In genomic region chr12:58917699-58918334, GRCh38 we compare ENCODE assay signal across 11 cellular contexts. TPM values are rescaled to one million over a fixed set of nuclear protein-coding genes. Genes with fewer than 3 reads are reported as not detected.
A peak's percentile ranks its signal among the peaks of the same experiment; 100 is the strongest.
DNase-seq lines count a peak whose midpoint lies in the region; ATAC-seq, FAIRE-seq and TF ChIP-seq lines count a peak whose summit lies in the region.
"Had no signal": no experiment of that assay in that cellular context is flagged by ENCODE, and none has a peak within 500 bp of the region (broad histone marks: within the 10 kb centered on the region; RNA-seq: fewer than 3 reads in every experiment).

No MANE protein-coding gene starts in this region.

- H3K27ac ChIP-seq in pancreas: peak overlapping the region; percentile 31 to 98 (median 64)

- no peaks in the 10 kb centered on the region for H3K27me3 Mint-ChIP-seq in Calu3 (ENCODE audit: unreplicated experiment)

- H3K27me3 ChIP-seq in pancreas: no peaks in the 10 kb centered on the region

- H3K36me3 Mint-ChIP-seq in Calu3 (ENCODE audit: insufficient read depth, unreplicated experiment): peaks cover 96% of the 10 kb centered on the region

- peaks cover 0 to 11% (median 0%) of the 10 kb centered on the region in 3 donors for H3K36me3 ChIP-seq in pancreas

- peak overlapping the region; percentile 99 for H3K27ac Mint-ChIP-seq in Calu3 (ENCODE audit: unreplicated experiment)

- H3K9me3 ChIP-seq in pancreas: no peaks in the 10 kb centered on the region

- H3K9me3 Mint-ChIP-seq in Calu3 (ENCODE audit: low read depth, unreplicated experiment): no peaks in the 10 kb centered on the region

- H3K4me1 ChIP-seq in pancreas: peaks cover 14 to 52% (median 44%) of the 10 kb centered on the region in 3 donors

- WGBS in pancreas, 2 donors: 4 to 8% methylated on average over 4 of the region's 4 CpGs

- peak overlapping the region; percentile 2 to 93 (median 66) for H3K4me3 ChIP-seq in pancreas

- intact Hi-C loops in Calu3 (cut with micrococcal nuclease; ENCODE audit: unreplicated experiment): loop anchor here (1.0 to 5.0 kb wide), 3 partner anchors 22 to 133 kb away; no protein-coding TSS in a partner anchor
- intact Hi-C loops in pancreas (cut with DNase I): no loop called here

- BruUV-seq in Calu3 (replicated peaks; lab: Mats Ljungman, UMichigan): no TSS peak

- FAIRE-seq in pancreas (lab: Jason Lieb, UNC): peak; percentile 34
- FAIRE-seq: G401.6 had no signal

- H3K4me1 Mint-ChIP-seq in Calu3 (ENCODE audit: low read depth, unreplicated experiment): peaks cover 21% of the 10 kb centered on the region

- DNase-seq in Calu3 (no peak), NCI-H345 (lab: John Stamatoyannopoulos, UW) (peak; percentile 40), fibroblast of gingiva (ENCODE audit: low read depth) (peak; percentile 16), pancreas (no peak), NCI-H82 treated with DMSO at 0.1 percent for 48 hours (lab: John Stamatoyannopoulos, UW; ENCODE audit: unreplicated experiment) (no peak), NCI-H1930 (lab: John Stamatoyannopoulos, UW) (no peak)
- DNase-seq: stimulated activated naive CD4-positive, alpha-beta T cell had no signal

- TF ChIP-seq CTCF in Calu3 (IDR thresholded peaks at IDR 0.05; ENCODE audit: unreplicated experiment): no peak
- TF ChIP-seq CTCF in pancreas (IDR thresholded peaks at IDR 0.05): no peak

- H3K4me3 Mint-ChIP-seq in Calu3 (ENCODE audit: low read depth, unreplicated experiment): peak overlapping the region; percentile 93

- CTCF ChIA-PET in Calu3 (lab: Charles Lee): interaction anchor here (0.6 to 1.6 kb wide), 5 partner anchors 9 to 135 kb away, joined by 3 to 6 read pairs (median 4); no protein-coding TSS in a partner anchor

- ATAC-seq in pancreas (peak in 1 of 4 donors; percentile 2), HG03135 (IDR thresholded peaks at IDR 0.05; ENCODE audit: unreplicated experiment) (no peak), HG03139 (IDR thresholded peaks at IDR 0.05; ENCODE audit: unreplicated experiment) (no peak)
- ATAC-seq: left lobe of liver had no signal

RNA-seq across cellular contexts. Expression of gene LRIG3, which starts 2.5 kb away (rescaled TPM):
- 261 and 357 TPM in 2 replicates for total RNA-seq in Calu3 (2022)
- 10 to 100 TPM; 18.8 to 44.3 (median 28.5) TPM for total RNA-seq in pancreas
- polyA plus RNA-seq in pancreas: 10 to 100 TPM in 1 of 2 donors, 1 to 10 TPM in 1; 7.2 to 12.8 TPM

Comparison
In these comparisons a context has a peak if more than half of its experiments do, and no peak if none do; other contexts are left out.
1. DNase-seq: peak in NCI-H345 (single experiment) and fibroblast of gingiva (single experiment); none in Calu3 (single experiment), pancreas (0 of 6), NCI-H82 treated with DMSO at 0.1 percent for 48 hours (single experiment) and NCI-H1930 (0 of 2).